In the genomic region with DNA sequence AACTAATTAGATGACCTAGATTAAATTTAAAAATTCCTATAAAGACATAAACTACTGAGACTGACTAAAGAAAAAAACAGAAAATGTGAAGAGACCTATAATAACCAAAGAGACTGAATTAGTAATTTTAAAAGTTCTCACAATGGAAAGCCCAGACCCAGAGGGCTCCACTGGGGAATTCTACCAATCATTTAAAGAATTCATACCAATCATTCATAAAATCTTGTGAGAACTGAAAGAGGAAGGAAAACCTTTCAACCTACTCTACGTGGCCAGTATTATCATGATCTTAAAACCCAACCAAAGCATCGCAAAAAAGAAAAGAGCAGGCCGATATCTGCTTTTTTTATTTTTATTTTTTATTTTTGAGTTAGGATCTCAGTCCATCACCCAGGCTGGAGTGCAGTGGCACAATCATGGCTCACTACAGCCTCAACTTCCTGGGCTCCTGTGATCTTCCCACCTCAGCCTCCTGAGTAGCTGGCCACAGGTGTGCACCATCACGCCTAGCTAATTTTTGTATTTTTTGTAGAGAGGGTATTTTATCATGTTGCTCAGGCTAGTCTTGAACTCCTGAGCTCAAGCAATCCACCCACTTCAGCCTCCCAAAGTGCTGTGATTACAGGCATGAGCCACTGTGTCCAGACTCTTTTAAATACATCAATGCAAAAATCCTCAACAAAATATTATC, we compare ENCODE assay signal across 13 cellular contexts. TPM values are rescaled to one million over a fixed set of nuclear protein-coding genes. Genes with fewer than 3 reads are reported as not detected.
DNase-seq lines count a peak whose midpoint lies in the region; ATAC-seq and TF ChIP-seq lines count a peak whose summit lies in the region.
"Had no signal": no experiment of that assay in that cellular context is flagged by ENCODE, and none has a peak within 500 bp of the region (broad histone marks: within the 10 kb centered on the region; RNA-seq: fewer than 3 reads in every experiment).

No MANE protein-coding gene starts in this region.

- TF ChIP-seq CTCF in adrenal gland (IDR thresholded peaks at IDR 0.05): no peak

- 82 to 88% (median 86%) methylated on average over 4 of the region's 4 CpGs for WGBS in adrenal gland, 4 donors

- no peaks in the 10 kb centered on the region for H3K4me1 ChIP-seq in adrenal gland (replicated peaks in 1 of 2)
- H3K4me1 ChIP-seq: uterus had no signal

- ATAC-seq in GM18499 (IDR thresholded peaks at IDR 0.05; ENCODE audit: insufficient read depth, unreplicated experiment): peak; percentile 98
- peak; percentile 98 for ATAC-seq in GM19438 (IDR thresholded peaks at IDR 0.05; ENCODE audit: low read depth, unreplicated experiment)
- peak; percentile 99 for ATAC-seq in HG02678 (IDR thresholded peaks at IDR 0.05; ENCODE audit: unreplicated experiment)
- ATAC-seq in HG03342 (IDR thresholded peaks at IDR 0.05; ENCODE audit: unreplicated experiment): peak; percentile 97
- ATAC-seq in SK-N-SH treated with all-trans-retinoic acid at 6 μM for 48 hours: no peak
- ATAC-seq: activated CD4-positive, alpha-beta T cell treated with anti-CD3 and anti-CD28 coated beads for 36 hours had no signal

- DNase-seq in D341Med (ENCODE audit: low spot score): no peak
- DNase-seq in adrenal gland: no peak
- no peak for DNase-seq in activated naive CD4-positive, alpha-beta T cell treated with anti-CD3 and anti-CD28 coated beads, Interleukin-2, amount 50 U/mL, for 16 hours
- DNase-seq: activated CD4-positive, alpha-beta T cell treated with anti-CD3 and anti-CD28 coated beads for 36 hours; GOT3; NCI-H82; uterus had no signal

- no peak overlapping the region for H3K27ac ChIP-seq in adrenal gland
- H3K27ac ChIP-seq: neutrophil, uterus had no signal

- no peak for TF ChIP-seq POLR2A in adrenal gland (IDR thresholded peaks at IDR 0.05)

- intact Hi-C loops in adrenal gland (cut with DNase I): no loop called here

- H3K36me3 ChIP-seq in adrenal gland (replicated peaks in 1 of 2): no peaks in the 10 kb centered on the region
- H3K36me3 ChIP-seq: neutrophil, uterus had no signal

- H3K9me3 ChIP-seq in adrenal gland (replicated peaks in 1 of 3): no peaks in the 10 kb centered on the region
- H3K9me3 ChIP-seq: neutrophil, uterus had no signal

- H3K27me3 ChIP-seq in adrenal gland: no peaks in the 10 kb centered on the region
- H3K27me3 ChIP-seq: neutrophil, uterus had no signal

- H3K4me3 ChIP-seq in adrenal gland: no peak overlapping the region
- H3K4me3 ChIP-seq: uterus had no signal

TF ChIP-seq in SK-N-SH treated with all-trans-retinoic acid at 6 μM for 48 hours, 23 proteins besides CTCF, POLR2A, EP300 and RAD21:
- TF ChIP-seq ARNTL (CRISPR knock-in tag; IDR thresholded peaks at IDR 0.05; ENCODE audit: borderline replicate concordance, low read depth) (no peak), RARB (CRISPR knock-in tag; IDR thresholded peaks at IDR 0.05) (no peak), OSR1 (CRISPR knock-in tag; IDR thresholded peaks at IDR 0.05) (no peak), PPARA (CRISPR knock-in tag; IDR thresholded peaks at IDR 0.05; ENCODE audit: borderline replicate concordance) (no peak), ZNF70 (CRISPR knock-in tag; IDR thresholded peaks at IDR 0.05) (no peak), ZNF565 (CRISPR knock-in tag; conservative IDR thresholded peaks at IDR 0.05; ENCODE audit: low read depth) (no peak), SNAI2 (CRISPR knock-in tag; IDR thresholded peaks at IDR 0.05) (no peak), BACH2 (CRISPR knock-in tag; IDR thresholded peaks at IDR 0.05; ENCODE audit: borderline replicate concordance) (no peak), ZC3H10 (CRISPR knock-in tag; IDR thresholded peaks at IDR 0.05) (no peak), ZFP30 (CRISPR knock-in tag; IDR thresholded peaks at IDR 0.05) (no peak), ESRRG (CRISPR knock-in tag; IDR thresholded peaks at IDR 0.05) (no peak), ISL1 (CRISPR knock-in tag; IDR thresholded peaks at IDR 0.05) (no peak), CSDC2 (CRISPR knock-in tag; IDR thresholded peaks at IDR 0.05) (no peak), TCF4 (CRISPR knock-in tag; IDR thresholded peaks at IDR 0.05; ENCODE audit: borderline replicate concordance) (no peak)
- TF ChIP-seq, protein P1, sequence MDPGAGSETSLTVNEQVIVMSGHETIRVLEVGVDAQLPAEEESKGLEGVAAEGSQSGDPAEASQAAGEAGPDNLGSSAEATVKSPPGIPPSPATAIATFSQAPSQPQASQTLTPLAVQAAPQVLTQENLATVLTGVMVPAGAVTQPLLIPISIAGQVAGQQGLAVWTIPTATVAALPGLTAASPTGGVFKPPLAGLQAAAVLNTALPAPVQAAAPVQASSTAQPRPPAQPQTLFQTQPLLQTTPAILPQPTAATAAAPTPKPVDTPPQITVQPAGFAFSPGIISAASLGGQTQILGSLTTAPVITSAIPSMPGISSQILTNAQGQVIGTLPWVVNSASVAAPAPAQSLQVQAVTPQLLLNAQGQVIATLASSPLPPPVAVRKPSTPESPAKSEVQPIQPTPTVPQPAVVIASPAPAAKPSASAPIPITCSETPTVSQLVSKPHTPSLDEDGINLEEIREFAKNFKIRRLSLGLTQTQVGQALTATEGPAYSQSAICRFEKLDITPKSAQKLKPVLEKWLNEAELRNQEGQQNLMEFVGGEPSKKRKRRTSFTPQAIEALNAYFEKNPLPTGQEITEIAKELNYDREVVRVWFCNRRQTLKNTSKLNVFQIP (CRISPR knock-in tag; IDR thresholded peaks at IDR 0.05; ENCODE audit: borderline replicate concordance, low read depth): no peak
- TF ChIP-seq, protein P2, sequence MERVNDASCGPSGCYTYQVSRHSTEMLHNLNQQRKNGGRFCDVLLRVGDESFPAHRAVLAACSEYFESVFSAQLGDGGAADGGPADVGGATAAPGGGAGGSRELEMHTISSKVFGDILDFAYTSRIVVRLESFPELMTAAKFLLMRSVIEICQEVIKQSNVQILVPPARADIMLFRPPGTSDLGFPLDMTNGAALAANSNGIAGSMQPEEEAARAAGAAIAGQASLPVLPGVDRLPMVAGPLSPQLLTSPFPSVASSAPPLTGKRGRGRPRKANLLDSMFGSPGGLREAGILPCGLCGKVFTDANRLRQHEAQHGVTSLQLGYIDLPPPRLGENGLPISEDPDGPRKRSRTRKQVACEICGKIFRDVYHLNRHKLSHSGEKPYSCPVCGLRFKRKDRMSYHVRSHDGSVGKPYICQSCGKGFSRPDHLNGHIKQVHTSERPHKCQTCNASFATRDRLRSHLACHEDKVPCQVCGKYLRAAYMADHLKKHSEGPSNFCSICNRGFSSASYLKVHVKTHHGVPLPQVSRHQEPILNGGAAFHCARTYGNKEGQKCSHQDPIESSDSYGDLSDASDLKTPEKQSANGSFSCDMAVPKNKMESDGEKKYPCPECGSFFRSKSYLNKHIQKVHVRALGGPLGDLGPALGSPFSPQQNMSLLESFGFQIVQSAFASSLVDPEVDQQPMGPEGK (CRISPR knock-in tag; IDR thresholded peaks at IDR 0.05; ENCODE audit: borderline replicate concordance): no peak
- TF ChIP-seq, protein P3, sequence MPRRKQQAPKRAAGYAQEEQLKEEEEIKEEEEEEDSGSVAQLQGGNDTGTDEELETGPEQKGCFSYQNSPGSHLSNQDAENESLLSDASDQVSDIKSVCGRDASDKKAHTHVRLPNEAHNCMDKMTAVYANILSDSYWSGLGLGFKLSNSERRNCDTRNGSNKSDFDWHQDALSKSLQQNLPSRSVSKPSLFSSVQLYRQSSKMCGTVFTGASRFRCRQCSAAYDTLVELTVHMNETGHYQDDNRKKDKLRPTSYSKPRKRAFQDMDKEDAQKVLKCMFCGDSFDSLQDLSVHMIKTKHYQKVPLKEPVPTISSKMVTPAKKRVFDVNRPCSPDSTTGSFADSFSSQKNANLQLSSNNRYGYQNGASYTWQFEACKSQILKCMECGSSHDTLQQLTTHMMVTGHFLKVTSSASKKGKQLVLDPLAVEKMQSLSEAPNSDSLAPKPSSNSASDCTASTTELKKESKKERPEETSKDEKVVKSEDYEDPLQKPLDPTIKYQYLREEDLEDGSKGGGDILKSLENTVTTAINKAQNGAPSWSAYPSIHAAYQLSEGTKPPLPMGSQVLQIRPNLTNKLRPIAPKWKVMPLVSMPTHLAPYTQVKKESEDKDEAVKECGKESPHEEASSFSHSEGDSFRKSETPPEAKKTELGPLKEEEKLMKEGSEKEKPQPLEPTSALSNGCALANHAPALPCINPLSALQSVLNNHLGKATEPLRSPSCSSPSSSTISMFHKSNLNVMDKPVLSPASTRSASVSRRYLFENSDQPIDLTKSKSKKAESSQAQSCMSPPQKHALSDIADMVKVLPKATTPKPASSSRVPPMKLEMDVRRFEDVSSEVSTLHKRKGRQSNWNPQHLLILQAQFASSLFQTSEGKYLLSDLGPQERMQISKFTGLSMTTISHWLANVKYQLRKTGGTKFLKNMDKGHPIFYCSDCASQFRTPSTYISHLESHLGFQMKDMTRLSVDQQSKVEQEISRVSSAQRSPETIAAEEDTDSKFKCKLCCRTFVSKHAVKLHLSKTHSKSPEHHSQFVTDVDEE (CRISPR knock-in tag; IDR thresholded peaks at IDR 0.05): no peak
- TF ChIP-seq, protein P4, sequence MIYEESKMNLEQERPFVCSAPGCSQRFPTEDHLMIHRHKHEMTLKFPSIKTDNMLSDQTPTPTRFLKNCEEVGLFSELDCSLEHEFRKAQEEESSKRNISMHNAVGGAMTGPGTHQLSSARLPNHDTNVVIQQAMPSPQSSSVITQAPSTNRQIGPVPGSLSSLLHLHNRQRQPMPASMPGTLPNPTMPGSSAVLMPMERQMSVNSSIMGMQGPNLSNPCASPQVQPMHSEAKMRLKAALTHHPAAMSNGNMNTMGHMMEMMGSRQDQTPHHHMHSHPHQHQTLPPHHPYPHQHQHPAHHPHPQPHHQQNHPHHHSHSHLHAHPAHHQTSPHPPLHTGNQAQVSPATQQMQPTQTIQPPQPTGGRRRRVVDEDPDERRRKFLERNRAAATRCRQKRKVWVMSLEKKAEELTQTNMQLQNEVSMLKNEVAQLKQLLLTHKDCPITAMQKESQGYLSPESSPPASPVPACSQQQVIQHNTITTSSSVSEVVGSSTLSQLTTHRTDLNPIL (CRISPR knock-in tag; IDR thresholded peaks at IDR 0.05; ENCODE audit: low read depth): no peak
- TF ChIP-seq, protein P5, sequence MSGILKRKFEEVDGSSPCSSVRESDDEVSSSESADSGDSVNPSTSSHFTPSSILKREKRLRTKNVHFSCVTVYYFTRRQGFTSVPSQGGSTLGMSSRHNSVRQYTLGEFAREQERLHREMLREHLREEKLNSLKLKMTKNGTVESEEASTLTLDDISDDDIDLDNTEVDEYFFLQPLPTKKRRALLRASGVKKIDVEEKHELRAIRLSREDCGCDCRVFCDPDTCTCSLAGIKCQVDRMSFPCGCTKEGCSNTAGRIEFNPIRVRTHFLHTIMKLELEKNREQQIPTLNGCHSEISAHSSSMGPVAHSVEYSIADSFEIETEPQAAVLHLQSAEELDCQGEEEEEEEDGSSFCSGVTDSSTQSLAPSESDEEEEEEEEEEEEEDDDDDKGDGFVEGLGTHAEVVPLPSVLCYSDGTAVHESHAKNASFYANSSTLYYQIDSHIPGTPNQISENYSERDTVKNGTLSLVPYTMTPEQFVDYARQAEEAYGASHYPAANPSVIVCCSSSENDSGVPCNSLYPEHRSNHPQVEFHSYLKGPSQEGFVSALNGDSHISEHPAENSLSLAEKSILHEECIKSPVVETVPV (CRISPR knock-in tag; IDR thresholded peaks at IDR 0.05): no peak
TF ChIP-seq in SK-N-SH treated with all-trans-retinoic acid at 6 μM for 48 hours: peak in this region for 0.

RNA-seq across cellular contexts. Expression of a gene that starts 48.6 kb away (rescaled TPM):
- 1 to 10 TPM in 5 of 8 donors, under 1 TPM in 3; 0.12 to 4.6 (median 1.2) TPM for total RNA-seq in adrenal gland
- polyA plus RNA-seq in adrenal gland: under 1 TPM; 0.48 to 0.71 (median 0.71) TPM
